In the genomic region with DNA sequence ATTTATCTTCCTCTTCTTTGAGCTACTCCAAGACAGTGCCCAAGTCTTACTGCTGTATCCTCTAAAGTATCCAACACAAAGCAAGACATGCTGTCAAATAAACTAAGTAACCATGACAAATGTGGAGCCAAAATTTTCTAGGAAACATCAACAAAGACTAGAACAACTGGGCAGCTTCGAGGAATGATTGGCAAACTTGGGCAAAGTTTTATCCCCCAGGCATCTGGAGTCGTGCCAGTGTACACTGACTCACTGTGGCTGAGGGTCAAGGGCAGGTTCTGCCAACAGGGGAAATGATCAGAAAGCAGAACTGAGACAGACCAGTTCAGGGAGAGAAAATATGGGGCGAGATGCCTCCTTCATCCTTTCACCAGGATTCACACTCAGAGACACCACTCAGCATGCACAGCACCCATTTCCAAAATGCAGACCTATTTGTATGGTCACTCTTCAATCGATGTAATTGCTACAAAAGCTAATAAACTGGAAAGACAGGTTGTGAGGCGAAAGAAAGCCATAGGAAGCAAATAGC, we compare ENCODE assay signal across 9 cellular contexts.
A peak's percentile ranks its signal among the peaks of the same experiment; 100 is the strongest.
DNase-seq lines count a peak whose midpoint lies in the region; ATAC-seq, FAIRE-seq and TF ChIP-seq lines count a peak whose summit lies in the region.
"Had no signal": no experiment of that assay in that cellular context is flagged by ENCODE, and none has a peak within 500 bp of the region (broad histone marks: within the 10 kb centered on the region; RNA-seq: fewer than 3 reads in every experiment).

No MANE protein-coding gene starts in this region.

- DNase-seq in Calu3, result peak; percentile 97
- DNase-seq in NCI-H1417 treated with DMSO at 0.1 percent for 48 hours (lab: John Stamatoyannopoulos, UW), result peak; percentile 77
- no peak for DNase-seq in GM12878 (ENCODE audit: low read depth, low spot score)
- peak; percentile 76 for DNase-seq in lung (ENCODE audit: low spot score)
- no peak for DNase-seq in mesenteric fat pad (ENCODE audit: low spot score)

- H3K4me1 ChIP-seq in GM12878 (ENCODE audit: control insufficient read depth, insufficient read depth, low read length), result peaks cover 58% of the 10 kb centered on the region
- peaks cover 2% of the 10 kb centered on the region in 2 donors for H3K4me1 ChIP-seq in lung (ENCODE audit: control insufficient read depth in 2 of 2, insufficient read depth in 2 of 2, low read length in 2 of 2)

- peaks cover 4% of the 10 kb centered on the region; the same call in 2 of the 3 replicates for H3K9me3 ChIP-seq in GM12878 (replicated peaks; ENCODE audit: control insufficient read depth, insufficient read depth, low read length)
- no peaks in the 10 kb centered on the region for H3K9me3 ChIP-seq in lung (ENCODE audit: control insufficient read depth in 2 of 2, insufficient read depth in 1 of 2, low read length in 1 of 2)

- intact Hi-C loops in Calu3 (cut with micrococcal nuclease; ENCODE audit: unreplicated experiment), result loop anchor here (1.0 to 5.0 kb wide), 3 partner anchors 34 to 65 kb away; a partner anchor contains a TSS
- intact Hi-C loops in GM12878 (cut with micrococcal nuclease; ENCODE audit: unreplicated experiment), result loop anchor here (5.0 kb wide), 2 partner anchors 35 to 65 kb away; a partner anchor contains a TSS

- H3K36me3 ChIP-seq in GM12878 (ENCODE audit: control insufficient read depth in 2 of 2, insufficient read depth in 2 of 2, low read length in 1 of 2), result no peaks in the 10 kb centered on the region
- no peaks in the 10 kb centered on the region for H3K36me3 ChIP-seq in lung (ENCODE audit: control insufficient read depth in 2 of 2, insufficient read depth in 2 of 2, low read length in 2 of 2)

- TF ChIP-seq POLR2A in GM12878 (IDR thresholded peaks at IDR 0.05; ENCODE audit: low read depth, low read length), result no peak

- TF ChIP-seq RAD21 in GM12878 (IDR thresholded peaks at IDR 0.05; ENCODE audit: insufficient read depth, low read depth, low read length), result no peak

- peak overlapping the region; percentile 35 for H3K4me3 Mint-ChIP-seq in Calu3 (ENCODE audit: low read depth, unreplicated experiment)
- H3K4me3 Mint-ChIP-seq: brain had no signal

- no peaks in the 10 kb centered on the region for H3K27me3 Mint-ChIP-seq in Calu3 (ENCODE audit: unreplicated experiment)
- H3K27me3 Mint-ChIP-seq: brain had no signal

- H3K36me3 Mint-ChIP-seq in Calu3 (ENCODE audit: insufficient read depth, unreplicated experiment), result peaks cover 19% of the 10 kb centered on the region

- H4K20me1 ChIP-seq in GM12878 (ENCODE audit: control insufficient read depth, insufficient read depth), result no peaks in the 10 kb centered on the region

- H3K9me3 Mint-ChIP-seq in Calu3 (ENCODE audit: low read depth, unreplicated experiment), result no peaks in the 10 kb centered on the region

- H2AFZ ChIP-seq in GM12878 (ENCODE audit: control insufficient read depth, low read depth, low read length), result no peak overlapping the region; the same call in 1 of the 2 replicates

- no peak for FAIRE-seq in GM12878 (lab: Jason Lieb, UNC)

- peak overlapping the region; percentile 81 for H3K27ac ChIP-seq in GM12878 (ENCODE audit: control insufficient read depth, insufficient read depth)
- no peak overlapping the region for H3K27ac ChIP-seq in lung (ENCODE audit: low read depth in 1 of 2, low read length in 1 of 2)

- H3K27ac Mint-ChIP-seq in Calu3 (ENCODE audit: unreplicated experiment), result peak overlapping the region; percentile 56

- SMC1A ChIA-PET in GM12878 (lab: Charles Lee; ENCODE audit: uncharacterized antibody, unreplicated experiment), result interaction anchor here (1.3 to 20.8 kb wide), 11 partner anchors 11 to 189 kb away, joined by 4 to 283 read pairs (median 12); a partner anchor contains a TSS

- RAD21 ChIA-PET in GM12878 (lab: Charles Lee; ENCODE audit: unreplicated experiment), result interaction anchor here (1.1 to 8.8 kb wide), 9 partner anchors 9 to 63 kb away, joined by 3 to 123 read pairs (median 25); a partner anchor contains a TSS

- H3K9ac ChIP-seq in GM12878 (ENCODE audit: control insufficient read depth, insufficient read depth, low read length), result peak overlapping the region; percentile 37

- peaks cover 38% of the 10 kb centered on the region for H3K4me1 Mint-ChIP-seq in Calu3 (ENCODE audit: low read depth, unreplicated experiment)

- H3K79me2 ChIP-seq in GM12878 (ENCODE audit: control insufficient read depth, insufficient read depth, low read length), result peaks cover 50% of the 10 kb centered on the region

- H3K27me3 ChIP-seq in GM12878 (replicated peaks in 1 of 2; ENCODE audit: control insufficient read depth in 2 of 2, insufficient read depth in 2 of 2, low read length in 1 of 2) (no peaks in the 10 kb centered on the region), lung (ENCODE audit: control insufficient read depth, insufficient read depth) (no peaks in the 10 kb centered on the region)

- ATAC-seq in GM21717 (IDR thresholded peaks at IDR 0.05; ENCODE audit: unreplicated experiment), result peak; percentile 50
- peak; percentile 75 for ATAC-seq in GM12878
- ATAC-seq in lung (ENCODE audit: insufficient read depth, low FRiP score), result peak; percentile 76
- ATAC-seq in HG02938 (IDR thresholded peaks at IDR 0.05; ENCODE audit: unreplicated experiment), result no peak
- no peak for ATAC-seq in GM21737 (IDR thresholded peaks at IDR 0.05; ENCODE audit: unreplicated experiment)

- TF ChIP-seq EP300 in GM12878 (IDR thresholded peaks at IDR 0.05; ENCODE audit: borderline replicate concordance in 1 of 2, control insufficient read depth in 1 of 2, low read depth in 2 of 2, low read length in 2 of 2), result peak in 1 of 2 experiments; percentile 63; a peak in 1 of 4 replicates

- H3K4me3 ChIP-seq in GM12878 (peak overlapping the region; percentile 18; the same call in 1 of the 2 replicates), lung (no peak overlapping the region)

- TF ChIP-seq CTCF in Calu3 (IDR thresholded peaks at IDR 0.05; ENCODE audit: unreplicated experiment), result no peak
- no peak for TF ChIP-seq CTCF in GM12878 (IDR thresholded peaks at IDR 0.05 in 2 of 3, conservative IDR thresholded peaks at IDR 0.05 in 1 of 3; ENCODE audit: control insufficient read depth in 2 of 3, extremely low read depth in 1 of 3, insufficient read depth in 1 of 3, low read depth in 3 of 3, low read length in 3 of 3)
- TF ChIP-seq CTCF in lung (IDR thresholded peaks at IDR 0.05; ENCODE audit: control extremely low read depth, extremely low read depth), result no peak

- WGBS in GM12878 (ENCODE audit: insufficient coverage, insufficient replicate concordance, low lambda C conversion rate, missing lambda C conversion rate), result 17% methylated on average over 5 of the region's 5 CpGs
- 38 to 51% methylated on average over 5 of the region's 5 CpGs for WGBS in lung, 2 donors

- CTCF ChIA-PET in Calu3 (lab: Charles Lee) (interaction anchor here (0.7 to 3.0 kb wide), 7 partner anchors 28 to 721 kb away, joined by 3 to 14 read pairs (median 5); a partner anchor contains a TSS), GM12878 (lab: Yijun Ruan, JAX) (interaction anchor here (1.1 to 6.9 kb wide), 7 partner anchors 9 to 64 kb away, joined by 3 to 47 read pairs (median 6); a partner anchor contains a TSS)

- H3K4me2 ChIP-seq in GM12878 (ENCODE audit: control insufficient read depth, insufficient read depth), result peak overlapping the region; percentile 80

- in situ Hi-C loops in GM12878 (cut with MboI), result no loop called here

- POLR2A ChIA-PET in GM12878 (lab: Charles Lee), result interaction anchor here (0.6 to 3.8 kb wide), 8 partner anchors 9 to 62 kb away, joined by 3 to 32 read pairs (median 8); no protein-coding TSS in a partner anchor

- BruUV-seq in Calu3 (replicated peaks; lab: Mats Ljungman, UMichigan) (no TSS peak), GM12878 (replicated peaks; lab: Mats Ljungman, UMichigan) (no TSS peak)

TF ChIP-seq in GM12878, 131 proteins besides CTCF, POLR2A, EP300 and RAD21 (continues in another document):
- TF ChIP-seq IKZF2 (IDR thresholded peaks at IDR 0.05), result peak; percentile 79 to 88
- TF ChIP-seq, protein P1, sequence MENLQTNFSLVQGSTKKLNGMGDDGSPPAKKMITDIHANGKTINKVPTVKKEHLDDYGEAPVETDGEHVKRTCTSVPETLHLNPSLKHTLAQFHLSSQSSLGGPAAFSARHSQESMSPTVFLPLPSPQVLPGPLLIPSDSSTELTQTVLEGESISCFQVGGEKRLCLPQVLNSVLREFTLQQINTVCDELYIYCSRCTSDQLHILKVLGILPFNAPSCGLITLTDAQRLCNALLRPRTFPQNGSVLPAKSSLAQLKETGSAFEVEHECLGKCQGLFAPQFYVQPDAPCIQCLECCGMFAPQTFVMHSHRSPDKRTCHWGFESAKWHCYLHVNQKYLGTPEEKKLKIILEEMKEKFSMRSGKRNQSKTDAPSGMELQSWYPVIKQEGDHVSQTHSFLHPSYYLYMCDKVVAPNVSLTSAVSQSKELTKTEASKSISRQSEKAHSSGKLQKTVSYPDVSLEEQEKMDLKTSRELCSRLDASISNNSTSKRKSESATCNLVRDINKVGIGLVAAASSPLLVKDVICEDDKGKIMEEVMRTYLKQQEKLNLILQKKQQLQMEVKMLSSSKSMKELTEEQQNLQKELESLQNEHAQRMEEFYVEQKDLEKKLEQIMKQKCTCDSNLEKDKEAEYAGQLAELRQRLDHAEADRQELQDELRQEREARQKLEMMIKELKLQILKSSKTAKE (IDR thresholded peaks at IDR 0.05; ENCODE audit: low read depth, poor library complexity, severe bottlenecking), result peak; percentile 17
- TF ChIP-seq NFIC (IDR thresholded peaks at IDR 0.05; ENCODE audit: low read depth, low read length), result 0 out of 2 replicates have a peak, but pooled peaks have one; percentile 15
- TF ChIP-seq, protein P2, sequence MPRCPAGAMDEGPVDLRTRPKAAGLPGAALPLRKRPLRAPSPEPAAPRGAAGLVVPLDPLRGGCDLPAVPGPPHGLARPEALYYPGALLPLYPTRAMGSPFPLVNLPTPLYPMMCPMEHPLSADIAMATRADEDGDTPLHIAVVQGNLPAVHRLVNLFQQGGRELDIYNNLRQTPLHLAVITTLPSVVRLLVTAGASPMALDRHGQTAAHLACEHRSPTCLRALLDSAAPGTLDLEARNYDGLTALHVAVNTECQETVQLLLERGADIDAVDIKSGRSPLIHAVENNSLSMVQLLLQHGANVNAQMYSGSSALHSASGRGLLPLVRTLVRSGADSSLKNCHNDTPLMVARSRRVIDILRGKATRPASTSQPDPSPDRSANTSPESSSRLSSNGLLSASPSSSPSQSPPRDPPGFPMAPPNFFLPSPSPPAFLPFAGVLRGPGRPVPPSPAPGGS (IDR thresholded peaks at IDR 0.05; ENCODE audit: borderline replicate concordance, insufficient read depth, low read depth, low read length, poor library complexity, severe bottlenecking), result no peak
- TF ChIP-seq RAD51 (IDR thresholded peaks at IDR 0.05), result no peak

Comparison
In these comparisons a context has a peak if more than half of its experiments do, and no peak if none do; other contexts are left out.
1. DNase-seq: peak in Calu3 (single experiment), NCI-H1417 treated with DMSO at 0.1 percent for 48 hours (single experiment) and lung (single experiment); none in GM12878 (single experiment) and mesenteric fat pad (single experiment).
2. ATAC-seq: peak in GM21717 (single experiment), GM12878 (single experiment) and lung (single experiment); none in HG02938 (single experiment) and GM21737 (single experiment).